In the genomic region with DNA sequence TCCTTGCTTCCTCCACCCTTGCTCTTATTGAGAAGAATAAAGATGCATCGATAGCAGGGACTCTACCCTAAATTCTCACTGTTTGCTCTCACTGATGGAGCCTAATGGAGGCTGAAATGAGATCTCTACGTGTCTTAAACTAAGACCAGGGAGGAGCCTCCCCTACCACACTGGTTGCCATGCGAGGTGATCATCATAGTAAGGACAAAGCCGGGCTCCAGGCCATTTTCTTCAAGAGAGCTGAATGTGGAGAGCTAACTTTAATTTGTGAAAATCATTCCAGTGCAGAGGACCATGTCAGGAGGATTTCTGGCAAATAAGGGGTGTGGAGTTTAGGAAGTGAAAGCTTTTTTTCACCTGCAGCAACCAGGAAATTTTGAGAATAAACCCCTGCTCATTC, we compare ENCODE assay signal across 1 cellular context.
TF ChIP-seq lines count a peak whose summit lies in the region.

No MANE protein-coding gene starts in this region.

TF ChIP-seq in IMR-90, 13 proteins besides CTCF, POLR2A, EP300 and RAD21:
- TF ChIP-seq RFX5 (IDR thresholded peaks at IDR 0.05; ENCODE audit: low read depth, low read length) (no peak), MAZ (IDR thresholded peaks at IDR 0.05; ENCODE audit: borderline replicate concordance, low read depth, low read length) (no peak), MXI1 (IDR thresholded peaks at IDR 0.05; ENCODE audit: borderline replicate concordance, low read depth, low read length) (no peak), CHD1 (IDR thresholded peaks at IDR 0.05; ENCODE audit: low read depth, low read length) (no peak), RCOR1 (IDR thresholded peaks at IDR 0.05; ENCODE audit: insufficient replicate concordance, low read length) (no peak), SMC3 (IDR thresholded peaks at IDR 0.05; ENCODE audit: low read depth, low read length) (no peak), FOS (IDR thresholded peaks at IDR 0.05; ENCODE audit: low read depth, low read length) (no peak), MAFK (IDR thresholded peaks at IDR 0.05; ENCODE audit: low read depth, low read length) (no peak), NFE2L2 (IDR thresholded peaks at IDR 0.05; ENCODE audit: low read depth, low read length) (no peak), CEBPB (IDR thresholded peaks at IDR 0.05; ENCODE audit: low read depth, low read length) (no peak), BHLHE40 (IDR thresholded peaks at IDR 0.05; ENCODE audit: low read depth, low read length) (no peak)
- TF ChIP-seq, protein P1, sequence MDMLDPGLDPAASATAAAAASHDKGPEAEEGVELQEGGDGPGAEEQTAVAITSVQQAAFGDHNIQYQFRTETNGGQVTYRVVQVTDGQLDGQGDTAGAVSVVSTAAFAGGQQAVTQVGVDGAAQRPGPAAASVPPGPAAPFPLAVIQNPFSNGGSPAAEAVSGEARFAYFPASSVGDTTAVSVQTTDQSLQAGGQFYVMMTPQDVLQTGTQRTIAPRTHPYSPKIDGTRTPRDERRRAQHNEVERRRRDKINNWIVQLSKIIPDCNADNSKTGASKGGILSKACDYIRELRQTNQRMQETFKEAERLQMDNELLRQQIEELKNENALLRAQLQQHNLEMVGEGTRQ (IDR thresholded peaks at IDR 0.05; ENCODE audit: low read depth, low read length) = no peak
- TF ChIP-seq, protein P2, sequence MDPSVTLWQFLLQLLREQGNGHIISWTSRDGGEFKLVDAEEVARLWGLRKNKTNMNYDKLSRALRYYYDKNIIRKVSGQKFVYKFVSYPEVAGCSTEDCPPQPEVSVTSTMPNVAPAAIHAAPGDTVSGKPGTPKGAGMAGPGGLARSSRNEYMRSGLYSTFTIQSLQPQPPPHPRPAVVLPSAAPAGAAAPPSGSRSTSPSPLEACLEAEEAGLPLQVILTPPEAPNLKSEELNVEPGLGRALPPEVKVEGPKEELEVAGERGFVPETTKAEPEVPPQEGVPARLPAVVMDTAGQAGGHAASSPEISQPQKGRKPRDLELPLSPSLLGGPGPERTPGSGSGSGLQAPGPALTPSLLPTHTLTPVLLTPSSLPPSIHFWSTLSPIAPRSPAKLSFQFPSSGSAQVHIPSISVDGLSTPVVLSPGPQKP (IDR thresholded peaks at IDR 0.05; ENCODE audit: borderline replicate concordance, low read depth, low read length) = no peak
